ENCODE assay signal across 8 cellular contexts in the genomic region with DNA sequence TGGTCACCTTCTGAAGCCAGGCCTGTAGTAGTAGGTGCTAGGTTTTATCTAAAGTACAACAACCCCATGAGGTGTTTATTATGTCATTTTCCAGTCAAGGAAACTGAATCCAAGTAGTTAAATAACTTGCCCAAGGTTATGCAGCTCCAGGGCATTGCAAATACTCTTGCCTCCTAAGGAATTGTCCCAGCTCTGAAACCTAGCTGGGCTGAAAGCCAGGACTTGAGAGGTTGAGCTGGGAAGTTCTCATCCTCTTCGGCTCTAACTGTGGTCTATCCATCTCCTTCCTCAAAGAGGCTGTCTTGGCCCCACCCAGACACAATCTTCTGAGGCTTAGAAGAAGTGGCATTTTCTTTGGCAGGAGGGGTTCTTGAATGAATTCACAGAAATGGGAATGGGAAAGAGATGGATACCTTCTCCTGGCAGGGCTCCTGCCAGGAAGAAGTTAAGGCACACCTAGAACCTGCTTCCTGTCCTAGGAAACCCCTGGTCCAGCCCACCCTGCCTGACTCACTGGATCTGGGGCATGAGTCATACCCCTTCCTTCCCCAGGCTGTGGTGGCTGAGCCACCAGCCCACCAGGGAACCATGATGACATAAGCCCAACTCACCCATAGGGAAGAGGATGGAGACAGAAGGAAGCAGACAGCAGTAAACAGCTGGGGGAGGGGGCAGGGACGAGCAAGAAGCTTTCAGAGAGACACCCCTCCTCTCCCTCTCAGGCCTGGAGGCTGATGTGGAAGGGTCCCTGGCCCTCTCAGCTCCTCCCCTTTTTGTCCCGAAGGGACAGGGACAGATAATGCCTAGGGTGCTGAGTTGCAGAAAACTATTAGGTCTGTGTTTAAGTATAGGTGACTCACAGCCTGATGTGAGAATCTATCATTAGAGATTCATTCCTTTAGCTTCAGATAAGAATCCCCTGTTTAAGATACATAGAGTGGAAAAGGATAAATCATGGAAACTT. TPM values are rescaled to one million over a fixed set of nuclear protein-coding genes. Genes with fewer than 3 reads are reported as not detected.
A peak's percentile ranks its signal among the peaks of the same experiment; 100 is the strongest.
DNase-seq lines count a peak whose midpoint lies in the region.

No MANE protein-coding gene starts in this region.

- POLR2A ChIA-PET in activated CD4-positive, alpha-beta memory T cell treated with anti-CD3 and anti-CD28 coated beads, Interleukin-2, amount 10 ng/mL, durations not matched to agents 7 days and 5 days (lab: Charles Lee) = no interaction called here

- H3K4me3 ChIP-seq in ACC112 (ENCODE audit: low read depth, low read length) = 0 out of 2 replicates have a peak overlapping the region, but pooled peaks have one; percentile 13

- no peak overlapping the region for H3K4me3 Mint-ChIP-seq in activated CD4-positive, alpha-beta memory T cell treated with anti-CD3 and anti-CD28 coated beads, Interleukin-2, amount 10 ng/mL, durations not matched to agents 7 days and 5 days

- peaks cover 10% of the 10 kb centered on the region for H3K79me2 ChIP-seq in ACC112 (ENCODE audit: control insufficient read depth, insufficient read depth, low read length, unreplicated experiment)

- H3K27me3 ChIP-seq in ACC112 (ENCODE audit: insufficient read depth, low read length) = no peaks in the 10 kb centered on the region

- no peaks in the 10 kb centered on the region for H3K36me3 Mint-ChIP-seq in activated CD4-positive, alpha-beta memory T cell treated with anti-CD3 and anti-CD28 coated beads, Interleukin-2, amount 10 ng/mL, durations not matched to agents 7 days and 5 days (ENCODE audit: low read depth)

- CTCF ChIA-PET in activated CD4-positive, alpha-beta memory T cell treated with anti-CD3 and anti-CD28 coated beads, Interleukin-2, amount 10 ng/mL, durations not matched to agents 7 days and 5 days (lab: Charles Lee) = interaction anchor here (1.5 kb wide), 1 partner anchor 13 kb away, joined by 4 read pairs; no protein-coding TSS in a partner anchor

- no peak overlapping the region for H3K27ac Mint-ChIP-seq in activated CD4-positive, alpha-beta memory T cell treated with anti-CD3 and anti-CD28 coated beads, Interleukin-2, amount 10 ng/mL, durations not matched to agents 7 days and 5 days

- peak overlapping the region; percentile 59 for H3K27ac ChIP-seq in ACC112 (ENCODE audit: low read depth, low read length)

- peaks cover 36% of the 10 kb centered on the region for H3K4me1 ChIP-seq in ACC112 (ENCODE audit: control insufficient read depth, insufficient read depth, low read length, unreplicated experiment)

- peak overlapping the region; percentile 62 for H2AFZ ChIP-seq in ACC112 (ENCODE audit: low read length, unreplicated experiment)

- peak; percentile 84 for DNase-seq in HK-2 (ENCODE audit: unreplicated experiment)
- DNase-seq in activated CD4-positive, alpha-beta memory T cell treated with anti-CD3 and anti-CD28 coated beads, Interleukin-2, amount 10 ng/mL, durations not matched to agents 7 days and 5 days = peak; percentile 23
- DNase-seq in islet precursor cell = peak; percentile 98
- DNase-seq in GM19238 (ENCODE audit: insufficient read length, low spot score) = no peak
- DNase-seq in DMS153 (lab: John Stamatoyannopoulos, UW) = no peak
- no peak for DNase-seq in NCI-H526 (lab: John Stamatoyannopoulos, UW)
- DNase-seq in NCI-H2107 (lab: John Stamatoyannopoulos, UW) = no peak

- peaks cover 14% of the 10 kb centered on the region for H3K4me1 Mint-ChIP-seq in activated CD4-positive, alpha-beta memory T cell treated with anti-CD3 and anti-CD28 coated beads, Interleukin-2, amount 10 ng/mL, durations not matched to agents 7 days and 5 days

- H3K27me3 Mint-ChIP-seq in activated CD4-positive, alpha-beta memory T cell treated with anti-CD3 and anti-CD28 coated beads, Interleukin-2, amount 10 ng/mL, durations not matched to agents 7 days and 5 days = peaks cover 15% of the 10 kb centered on the region

- H3K36me3 ChIP-seq in ACC112 (ENCODE audit: insufficient read depth, low read length) = no peaks in the 10 kb centered on the region

- no peaks in the 10 kb centered on the region for H3K9me3 Mint-ChIP-seq in activated CD4-positive, alpha-beta memory T cell treated with anti-CD3 and anti-CD28 coated beads, Interleukin-2, amount 10 ng/mL, durations not matched to agents 7 days and 5 days

RNA-seq across cellular contexts. Expression of a gene that starts 2.1 kb away (rescaled TPM):
- under 1 TPM in 1 of 2 experiments, not detected in 1; 0.43 TPM for total RNA-seq in activated CD4-positive, alpha-beta memory T cell treated with anti-CD3 and anti-CD28 coated beads, Interleukin-2, amount 10 ng/mL, durations not matched to agents 7 days and 5 days

RNA-seq across cellular contexts. Expression of a gene that starts 54.0 kb away (rescaled TPM):
- total RNA-seq in activated CD4-positive, alpha-beta memory T cell treated with anti-CD3 and anti-CD28 coated beads, Interleukin-2, amount 10 ng/mL, durations not matched to agents 7 days and 5 days = 100 to 1,000 TPM; 120 to 129 TPM

RNA-seq across cellular contexts. Expression of a gene that starts 54.5 kb away (rescaled TPM):
- 10 to 100 TPM; 46.7 to 48.2 TPM for total RNA-seq in activated CD4-positive, alpha-beta memory T cell treated with anti-CD3 and anti-CD28 coated beads, Interleukin-2, amount 10 ng/mL, durations not matched to agents 7 days and 5 days

Comparison
In these comparisons a context has a peak if more than half of its experiments do, and no peak if none do; other contexts are left out.
1. DNase-seq: peak in HK-2 (single experiment), activated CD4-positive, alpha-beta memory T cell treated with anti-CD3 and anti-CD28 coated beads, Interleukin-2, amount 10 ng/mL, durations not matched to agents 7 days and 5 days (single experiment) and islet precursor cell (single experiment); none in GM19238 (single experiment), DMS153 (single experiment), NCI-H526 (0 of 2) and NCI-H2107 (single experiment).